Comparison of ENCODE assay signal across 22 cellular contexts in genomic region chr9:135165003-135165711, GRCh38.
"Had no signal": no experiment of that assay in that cellular context is flagged by ENCODE, and none has a peak within 500 bp of the region (broad histone marks: within the 10 kb centered on the region; RNA-seq: fewer than 3 reads in every experiment).

No MANE protein-coding gene starts in this region.

- DNase-seq: activated B cell treated with CpG ODN at 0.5 μM for 24 hours; activated CD4-positive, alpha-beta T cell treated with anti-CD3 and anti-CD28 coated beads for 1 hour; activated CD4-positive, alpha-beta T cell treated with anti-CD3 and anti-CD28 coated beads, Interleukin-2, amount 10 ng/mL, durations not matched to agents 24 days and 14 days; activated CD4-positive, alpha-beta T cell treated with anti-CD3 and anti-CD28 coated beads, Interleukin-2, amount 50 U/mL, for 48 hours; activated CD8-positive, alpha-beta memory T cell treated with anti-CD3 and anti-CD28 coated beads, Interleukin-2, amount 10 ng/mL, durations not matched to agents 7 days and 5 days; activated effector memory CD4-positive, alpha-beta T cell treated with Interleukin-2 at 50 U/mL for 16 hours; activated naive CD4-positive, alpha-beta T cell; activated T-cell treated with anti-CD3 and anti-CD28 coated beads, Interleukin-2, amount 50 U/mL, for 24 hours; body of pancreas; central memory CD4-positive, alpha-beta T cell; MG63; MV-4-11; NCI-H1092 treated with DMSO at 0.1 percent for 48 hours; NCI-H1436; NCI-H1694 treated with DMSO at 0.1 percent for 48 hours; NCI-H2029 treated with DMSO at 0.1 percent for 48 hours; NCI-H510A treated with DMSO at 0.1 percent for 48 hours; PC-3; SIG-M5; T-helper 17 cell; T-helper 9 cell had no signal

- H3K9me3 ChIP-seq: ascending aorta, body of pancreas, MG63 had no signal

- H3K4me1 ChIP-seq: ascending aorta had no signal

- H3K27ac ChIP-seq: ascending aorta, body of pancreas had no signal

- H3K4me3 ChIP-seq: ascending aorta, body of pancreas, MG63 had no signal

- H3K27me3 ChIP-seq: ascending aorta, body of pancreas had no signal

- H3K36me3 ChIP-seq: ascending aorta, MG63 had no signal
